ENCODE assay signal across 28 cellular contexts in genomic region chr6:94377835-94378234, GRCh38.
"Had no signal": no experiment of that assay in that cellular context is flagged by ENCODE, and none has a peak within 500 bp of the region (broad histone marks: within the 10 kb centered on the region; RNA-seq: fewer than 3 reads in every experiment).

No MANE protein-coding gene starts in this region.

- H3K27ac ChIP-seq: lower lobe of right lung, neural progenitor cell, neutrophil, parathyroid adenoma, psoas muscle, skin epidermis, stomach, testis, thyroid gland, transverse colon, upper lobe of left lung, vagina had no signal

- H3K4me3 ChIP-seq: lower lobe of right lung, neural progenitor cell, psoas muscle, skin epidermis, stomach, testis, thyroid gland, transverse colon, upper lobe of left lung, vagina had no signal

- H3K4me1 ChIP-seq: lower lobe of right lung, parathyroid adenoma, psoas muscle, stomach, testis, thyroid gland, transverse colon, upper lobe of left lung, vagina had no signal

- H3K9me3 ChIP-seq: lower lobe of right lung, neutrophil, psoas muscle, stomach, testis, thyroid gland, transverse colon, upper lobe of left lung, vagina had no signal

- H3K36me3 ChIP-seq: lower lobe of right lung, neural progenitor cell, neutrophil, stomach, thyroid gland, transverse colon, upper lobe of left lung, vagina had no signal

- H3K27me3 ChIP-seq: neural progenitor cell, neutrophil, stomach, testis, thyroid gland, transverse colon, upper lobe of left lung, vagina had no signal

- DNase-seq: hypothalamus; immature natural killer cell; kidney; lower lobe of right lung; mammary epithelial cell; mesenchymal stem cell; naive B cell; natural killer cell; nephron progenitor cell; occipital lobe; psoas muscle; stimulated activated CD4-positive, alpha-beta T cell treated with anti-CD3 and anti-CD28 coated beads, Interleukin-12 subunit alpha, Interleukin-12 subunit beta, amount 100 ng/mL, for 4 hours; stimulated activated CD4-positive, alpha-beta T cell treated with anti-CD3 and anti-CD28 coated beads, Interleukin-15, amount 100 ng/mL, for 24 hours; stimulated activated CD4-positive, alpha-beta T cell treated with anti-CD3 and anti-CD28 coated beads, Interleukin-2, amount 100 ng/mL, for 24 hours; stimulated activated CD4-positive, alpha-beta T cell treated with anti-CD3 and anti-CD28 coated beads, Interleukin-4, amount 100 ng/mL, for 1 hour; stimulated activated naive B cell treated with anti-CD40 and anti-IgM and Interleukin-4, amounts not matched to agents 10 μg/mL and 1 μg/mL and 100 μg/mL, for 72 hours; stimulated activated naive CD8-positive, alpha-beta T cell treated with anti-CD3 and anti-CD28 coated beads, Interleukin-15, Interleukin-2, amounts not matched to agents 100 U/mL and 50 U/mL, for 24 hours; stomach; testis; thyroid gland; transverse colon; upper lobe of left lung had no signal

- ATAC-seq: lower lobe of right lung; natural killer cell; psoas muscle; sciatic nerve; stimulated activated naive B cell treated with anti-CD40 and anti-IgM and Interleukin-4, amounts not matched to agents 10 μg/mL and 1 μg/mL and 100 μg/mL, for 72 hours; stimulated activated naive CD8-positive, alpha-beta T cell treated with anti-CD3 and anti-CD28 coated beads, Interleukin-15, Interleukin-2, amounts not matched to agents 100 U/mL and 50 U/mL, for 24 hours had no signal
